ENCODE assay signal across 14 cellular contexts in the genomic region with DNA sequence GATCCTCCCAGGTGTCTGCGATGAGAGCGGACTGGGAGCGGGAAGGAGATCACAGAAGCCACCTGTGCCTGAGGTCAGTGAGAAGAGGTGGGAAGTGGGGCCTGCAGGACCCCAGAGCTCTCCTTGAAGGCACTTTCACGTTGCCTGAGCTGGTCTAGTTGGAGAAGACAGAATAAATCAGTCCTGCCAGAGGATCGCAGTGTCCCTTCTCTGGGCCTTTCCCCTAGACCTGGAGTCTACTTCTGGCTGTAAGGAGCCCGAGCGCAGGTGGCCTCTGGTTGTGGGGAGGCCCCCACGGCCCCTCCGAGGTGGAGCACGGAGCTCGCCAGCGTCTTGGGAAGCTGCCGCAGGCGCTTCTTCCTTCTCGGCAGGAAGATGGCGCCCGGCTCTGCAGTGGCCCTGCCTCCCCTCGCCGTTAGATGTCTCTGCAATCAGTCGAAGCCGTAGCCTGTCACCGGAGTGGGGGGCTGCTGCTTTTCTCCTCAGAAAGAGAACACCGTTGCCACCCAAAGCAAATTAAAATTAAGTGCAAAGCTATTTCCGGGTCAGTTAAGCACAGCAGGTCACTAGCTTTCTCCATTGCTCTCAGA.
DNase-seq lines count a peak whose midpoint lies in the region; ATAC-seq, FAIRE-seq and TF ChIP-seq lines count a peak whose summit lies in the region.
"Had no signal": no experiment of that assay in that cellular context is flagged by ENCODE, and none has a peak within 500 bp of the region (broad histone marks: within the 10 kb centered on the region; RNA-seq: fewer than 3 reads in every experiment).

No MANE protein-coding gene starts in this region.

- H3K4me3 ChIP-seq in prostate gland = no peak overlapping the region
- H3K4me3 ChIP-seq in pancreas = no peak overlapping the region
- H3K4me3 ChIP-seq: esophagus muscularis mucosa had no signal

- WGBS in prostate gland = 60% methylated on average over 24 of the region's 24 CpGs
- WGBS in pancreas, 2 donors = 53 to 63% methylated on average over 24 of the region's 24 CpGs

- H3K9me3 Mint-ChIP-seq in WTC11 (no peaks in the 10 kb centered on the region), nephron (no peaks in the 10 kb centered on the region)
- no peaks in the 10 kb centered on the region for H3K9me3 Mint-ChIP-seq in T-helper 2 cell treated with Interferon-gamma antibody and Interleukin-4, amounts not matched to agents 5 μg/mL and 100 μg/mL, for 36 hours

- ATAC-seq in WTC11 (peak; percentile 92), pancreas (no peak)
- ATAC-seq: activated CD8-positive, alpha-beta memory T cell treated with anti-CD3 and anti-CD28 coated beads, Interleukin-2, amount 10 ng/mL, durations not matched to agents 7 days and 5 days had no signal

- TF ChIP-seq CTCF in WTC11 (IDR thresholded peaks at IDR 0.05) = no peak
- TF ChIP-seq CTCF in nephron (IDR thresholded peaks at IDR 0.05; ENCODE audit: unreplicated experiment in 3 of 3) = peak in 1 of 3 experiments; percentile 37
- TF ChIP-seq CTCF in prostate gland (IDR thresholded peaks at IDR 0.05) = peak in 1 of 4 experiments; percentile 5
- TF ChIP-seq CTCF in pancreas (IDR thresholded peaks at IDR 0.05) = no peak

- H3K4me1 ChIP-seq in prostate gland (replicated peaks) (no peaks in the 10 kb centered on the region), pancreas (no peaks in the 10 kb centered on the region)
- H3K4me1 ChIP-seq: esophagus muscularis mucosa had no signal

- H3K4me1 Mint-ChIP-seq in WTC11 (peaks cover 51% of the 10 kb centered on the region), nephron (peaks cover 15% of the 10 kb centered on the region)
- no peaks in the 10 kb centered on the region for H3K4me1 Mint-ChIP-seq in T-helper 2 cell treated with Interferon-gamma antibody and Interleukin-4, amounts not matched to agents 5 μg/mL and 100 μg/mL, for 36 hours (ENCODE audit: low read depth)
- H3K4me1 Mint-ChIP-seq: activated CD8-positive, alpha-beta memory T cell treated with anti-CD3 and anti-CD28 coated beads, Interleukin-2, amount 10 ng/mL, durations not matched to agents 7 days and 5 days; IgD-negative memory B cell had no signal

- H3K27ac ChIP-seq in prostate gland (no peak overlapping the region), pancreas (no peak overlapping the region)
- H3K27ac ChIP-seq: esophagus muscularis mucosa had no signal

- DNase-seq in COR-L47 (lab: John Stamatoyannopoulos, UW) = peak; percentile 85
- DNase-seq in NCI-H1930 (lab: John Stamatoyannopoulos, UW) = peak; percentile 34
- DNase-seq in WTC11 (ENCODE audit: low spot score) = peak; percentile 68
- no peak for DNase-seq in RCC 7860 (ENCODE audit: low spot score)
- no peak for DNase-seq in prostate gland (ENCODE audit: low spot score)
- DNase-seq in T-helper 2 cell treated with Interferon-gamma antibody and Interleukin-4, amounts not matched to agents 5 μg/mL and 100 μg/mL, for 36 hours (ENCODE audit: low spot score) = no peak
- no peak for DNase-seq in pancreas
- DNase-seq: activated CD8-positive, alpha-beta memory T cell treated with anti-CD3 and anti-CD28 coated beads, Interleukin-2, amount 10 ng/mL, durations not matched to agents 7 days and 5 days; DND-41; NCI-H2171 had no signal

- intact Hi-C loops in prostate gland (cut with DNase I) (no loop called here), pancreas (cut with DNase I) (no loop called here)

- CTCF ChIA-PET in WTC11 (lab: Charles Lee) = interaction anchor here (0.6 to 1.0 kb wide), 7 partner anchors 13 to 574 kb away, joined by 3 to 4 read pairs (median 3); no protein-coding TSS in a partner anchor

- H3K4me3 Mint-ChIP-seq in WTC11 (no peak overlapping the region), nephron (peak overlapping the region; percentile 29 to 49 (median 30))
- H3K4me3 Mint-ChIP-seq in T-helper 2 cell treated with Interferon-gamma antibody and Interleukin-4, amounts not matched to agents 5 μg/mL and 100 μg/mL, for 36 hours = no peak overlapping the region
- H3K4me3 Mint-ChIP-seq: activated CD8-positive, alpha-beta memory T cell treated with anti-CD3 and anti-CD28 coated beads, Interleukin-2, amount 10 ng/mL, durations not matched to agents 7 days and 5 days; activated naive CD8-positive, alpha-beta T cell; IgD-negative memory B cell had no signal

- H3K27ac Mint-ChIP-seq in WTC11 (peak overlapping the region; percentile 67; the same call in 1 of the 2 replicates), nephron (peak overlapping the region; percentile 59 to 67 (median 63))
- no peak overlapping the region for H3K27ac Mint-ChIP-seq in T-helper 2 cell treated with Interferon-gamma antibody and Interleukin-4, amounts not matched to agents 5 μg/mL and 100 μg/mL, for 36 hours
- H3K27ac Mint-ChIP-seq: activated CD8-positive, alpha-beta memory T cell treated with anti-CD3 and anti-CD28 coated beads, Interleukin-2, amount 10 ng/mL, durations not matched to agents 7 days and 5 days; activated naive CD8-positive, alpha-beta T cell; IgD-negative memory B cell had no signal

- H3K27me3 ChIP-seq in prostate gland (replicated peaks; ENCODE audit: insufficient read depth) (no peaks in the 10 kb centered on the region), pancreas (peaks cover 0 to 4% (median 0%) of the 10 kb centered on the region in 4 donors)
- H3K27me3 ChIP-seq: esophagus muscularis mucosa had no signal

- H3K9me3 ChIP-seq in prostate gland (no peaks in the 10 kb centered on the region), pancreas (no peaks in the 10 kb centered on the region)
- H3K9me3 ChIP-seq: esophagus muscularis mucosa had no signal

- FAIRE-seq in RCC 7860 (lab: Jason Lieb, UNC) (no peak), pancreas (lab: Jason Lieb, UNC) (no peak)

- no peak for TF ChIP-seq POLR2A in prostate gland (IDR thresholded peaks at IDR 0.05)

- H3K27me3 Mint-ChIP-seq in WTC11 (ENCODE audit: low read depth) (no peaks in the 10 kb centered on the region; the same call in 1 of the 2 replicates), nephron (ENCODE audit: low read depth) (peaks cover 16% of the 10 kb centered on the region)
- no peaks in the 10 kb centered on the region for H3K27me3 Mint-ChIP-seq in T-helper 2 cell treated with Interferon-gamma antibody and Interleukin-4, amounts not matched to agents 5 μg/mL and 100 μg/mL, for 36 hours (ENCODE audit: low read depth)
- H3K27me3 Mint-ChIP-seq: activated CD8-positive, alpha-beta memory T cell treated with anti-CD3 and anti-CD28 coated beads, Interleukin-2, amount 10 ng/mL, durations not matched to agents 7 days and 5 days; activated naive CD8-positive, alpha-beta T cell had no signal

- H3K36me3 Mint-ChIP-seq in WTC11 = no peaks in the 10 kb centered on the region
- H3K36me3 Mint-ChIP-seq in nephron (ENCODE audit: low read depth) = no peaks in the 10 kb centered on the region
- no peaks in the 10 kb centered on the region for H3K36me3 Mint-ChIP-seq in T-helper 2 cell treated with Interferon-gamma antibody and Interleukin-4, amounts not matched to agents 5 μg/mL and 100 μg/mL, for 36 hours (ENCODE audit: low read depth)
- H3K36me3 Mint-ChIP-seq: activated CD8-positive, alpha-beta memory T cell treated with anti-CD3 and anti-CD28 coated beads, Interleukin-2, amount 10 ng/mL, durations not matched to agents 7 days and 5 days; activated naive CD8-positive, alpha-beta T cell; IgD-negative memory B cell had no signal

- H3K36me3 ChIP-seq in prostate gland (no peaks in the 10 kb centered on the region), pancreas (no peaks in the 10 kb centered on the region)
- H3K36me3 ChIP-seq: esophagus muscularis mucosa had no signal

- POLR2A ChIA-PET in WTC11 (lab: Charles Lee) = interaction anchor here (0.6 kb wide), 1 partner anchor 813 kb away, joined by 4 read pairs; no protein-coding TSS in a partner anchor

TF ChIP-seq in WTC11, 78 proteins besides CTCF, POLR2A, EP300 and RAD21:
- TF ChIP-seq, protein P1, sequence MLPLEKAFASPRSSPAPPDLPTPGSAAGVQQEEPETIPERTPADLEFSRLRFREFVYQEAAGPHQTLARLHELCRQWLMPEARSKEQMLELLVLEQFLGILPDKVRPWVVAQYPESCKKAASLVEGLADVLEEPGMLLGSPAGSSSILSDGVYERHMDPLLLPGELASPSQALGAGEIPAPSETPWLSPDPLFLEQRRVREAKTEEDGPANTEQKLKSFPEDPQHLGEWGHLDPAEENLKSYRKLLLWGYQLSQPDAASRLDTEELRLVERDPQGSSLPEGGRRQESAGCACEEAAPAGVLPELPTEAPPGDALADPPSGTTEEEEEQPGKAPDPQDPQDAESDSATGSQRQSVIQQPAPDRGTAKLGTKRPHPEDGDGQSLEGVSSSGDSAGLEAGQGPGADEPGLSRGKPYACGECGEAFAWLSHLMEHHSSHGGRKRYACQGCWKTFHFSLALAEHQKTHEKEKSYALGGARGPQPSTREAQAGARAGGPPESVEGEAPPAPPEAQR (CRISPR knock-in tag; IDR thresholded peaks at IDR 0.05) = 0 out of 2 replicates have a peak, but pooled peaks have one; percentile 39
- TF ChIP-seq SP1 (CRISPR knock-in tag; conservative IDR thresholded peaks at IDR 0.05) (0 out of 2 replicates have a peak, but pooled peaks have one; percentile 17), ZMAT4 (CRISPR knock-in tag; IDR thresholded peaks at IDR 0.05) (peak; percentile 55; the same call in 1 of the 2 replicates), NR3C1 (CRISPR knock-in tag; conservative IDR thresholded peaks at IDR 0.05; ENCODE audit: low read depth) (no peak), ZNF423 (CRISPR knock-in tag; IDR thresholded peaks at IDR 0.05) (peak; percentile 30; the same call in 1 of the 2 replicates), KAT7 (CRISPR knock-in tag; IDR thresholded peaks at IDR 0.05; ENCODE audit: borderline replicate concordance) (no peak)
- TF ChIP-seq, protein P2, sequence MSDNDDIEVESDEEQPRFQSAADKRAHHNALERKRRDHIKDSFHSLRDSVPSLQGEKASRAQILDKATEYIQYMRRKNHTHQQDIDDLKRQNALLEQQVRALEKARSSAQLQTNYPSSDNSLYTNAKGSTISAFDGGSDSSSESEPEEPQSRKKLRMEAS (CRISPR knock-in tag; IDR thresholded peaks at IDR 0.05) = peak; percentile 39; the same call in 1 of the 2 replicates

Comparison
In these comparisons a context has a peak if more than half of its experiments do, and no peak if none do; other contexts are left out.
1. DNase-seq: peak in COR-L47 (single experiment), NCI-H1930 (2 of 2) and WTC11 (single experiment); none in RCC 7860 (single experiment), prostate gland (single experiment), T-helper 2 cell treated with Interferon-gamma antibody and Interleukin-4, amounts not matched to agents 5 μg/mL and 100 μg/mL, for 36 hours (single experiment) and pancreas (0 of 6).
2. H3K4me3 Mint-ChIP-seq: peak in nephron (3 of 3); none in WTC11 (single experiment) and T-helper 2 cell treated with Interferon-gamma antibody and Interleukin-4, amounts not matched to agents 5 μg/mL and 100 μg/mL, for 36 hours (single experiment).